In genomic region chr2:127086800-127087737, GRCh38 we compare ENCODE assay signal across 8 cellular contexts. TPM values are rescaled to one million over a fixed set of nuclear protein-coding genes. Genes with fewer than 3 reads are reported as not detected.
DNase-seq lines count a peak whose midpoint lies in the region; ATAC-seq and TF ChIP-seq lines count a peak whose summit lies in the region.

No MANE protein-coding gene starts in this region.

- intact Hi-C loops in posterior vena cava (cut with DNase I) (no loop called here), lower leg skin (cut with DNase I; ENCODE audit: low total_unique reads) (no loop called here)

- WGBS in lower leg skin, 2 donors, result 49 to 54% methylated on average over 24 to 26 of the region's 26 CpGs

- DNase-seq in SKM-1 treated with dmso at 0.1 percent for 144 hours (lab: John Stamatoyannopoulos, UW; ENCODE audit: unreplicated experiment) (peak; percentile 88), foreskin fibroblast (peak in 1 of 2 donors; percentile 82), posterior vena cava (ENCODE audit: low spot score) (peak; percentile 94), lower leg skin (ENCODE audit: low spot score in 2 of 2) (no peak), NCI-H2107 (lab: John Stamatoyannopoulos, UW) (no peak)

- H3K4me3 ChIP-seq in foreskin fibroblast (ENCODE audit: low read depth in 1 of 2, low read length in 2 of 2), result peak overlapping the region; percentile 20 to 34
- H3K4me3 ChIP-seq in lower leg skin (ENCODE audit: low read depth, poor library complexity, severe bottlenecking), result no peak overlapping the region

- TF ChIP-seq POLR2A in lower leg skin (IDR thresholded peaks at IDR 0.05), result no peak

- peak; percentile 71 for ATAC-seq in GM19025 (IDR thresholded peaks at IDR 0.05; ENCODE audit: low read depth, unreplicated experiment)
- ATAC-seq in HG03060 (IDR thresholded peaks at IDR 0.05; ENCODE audit: low read depth, unreplicated experiment), result peak; percentile 49
- ATAC-seq in GM18519 (IDR thresholded peaks at IDR 0.05; ENCODE audit: low FRiP score, unreplicated experiment), result no peak

- no peak for TF ChIP-seq CTCF in foreskin fibroblast (IDR thresholded peaks at IDR 0.05; ENCODE audit: low read depth, low read length)
- TF ChIP-seq CTCF in lower leg skin (IDR thresholded peaks at IDR 0.05), result no peak

RNA-seq across cellular contexts. Expression of gene BIN1, which starts 19.9 kb away (rescaled TPM):
- total RNA-seq in posterior vena cava (10 to 100 TPM; 49.2 to 84.8 TPM), lower leg skin (10 to 100 TPM in 2 of 4 donors, 1 to 10 TPM in 2; 8.4 to 18.2 (median 9.8) TPM)

Comparison
In these comparisons a context has a peak if more than half of its experiments do, and no peak if none do; other contexts are left out.
1. DNase-seq: peak in SKM-1 treated with dmso at 0.1 percent for 144 hours (single experiment) and posterior vena cava (single experiment); none in lower leg skin (0 of 2) and NCI-H2107 (single experiment).